In the genomic region with DNA sequence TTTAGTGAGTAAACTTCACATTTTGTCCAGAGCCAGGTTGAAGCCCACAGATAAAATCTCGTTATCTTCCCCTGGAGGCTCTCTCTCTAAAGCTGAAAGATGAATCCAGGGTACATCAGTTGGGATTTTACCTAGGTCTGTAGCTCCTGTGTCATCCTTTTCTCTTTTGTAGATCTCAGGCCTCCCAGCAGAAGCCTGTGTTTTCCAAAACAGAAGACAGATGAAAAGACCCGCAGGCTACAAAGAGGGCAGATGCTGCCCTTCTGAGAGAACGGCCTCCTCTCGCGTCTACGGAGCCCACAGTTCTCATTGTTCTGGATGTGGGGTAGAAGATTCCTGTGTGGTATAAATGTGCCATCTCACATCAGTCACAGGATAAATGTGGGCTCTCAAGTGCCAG, we compare ENCODE assay signal across 27 cellular contexts.
"Had no signal": no experiment of that assay in that cellular context is flagged by ENCODE, and none has a peak within 500 bp of the region (broad histone marks: within the 10 kb centered on the region; RNA-seq: fewer than 3 reads in every experiment).

No MANE protein-coding gene starts in this region.

- H3K9me3 ChIP-seq: esophagus squamous epithelium, left ventricle myocardium inferior, lower lobe of right lung, neutrophil, pancreas, right atrium auricular region, stomach, thyroid gland, vagina had no signal

- H3K4me3 ChIP-seq: esophagus squamous epithelium, left ventricle myocardium inferior, lower lobe of right lung, pancreas, right atrium auricular region, smooth muscle cell, stomach, thyroid gland, vagina had no signal

- H3K4me1 ChIP-seq: esophagus squamous epithelium, left ventricle myocardium inferior, lower lobe of right lung, right atrium auricular region, thyroid gland, vagina had no signal

- H3K4me2 ChIP-seq: smooth muscle cell had no signal

- H3K36me3 Mint-ChIP-seq: immature natural killer cell, natural killer cell had no signal

- H3K9me3 Mint-ChIP-seq: immature natural killer cell, natural killer cell had no signal

- DNase-seq: cortex of kidney; effector CD8-positive, alpha-beta T cell; esophagus squamous epithelium; foreskin melanocyte; hypothalamus; immature natural killer cell; islet precursor cell; kidney glomerular epithelial cell; left colon; left ventricle myocardium inferior; lower lobe of right lung; natural killer cell; pancreas; stimulated activated CD4-positive, alpha-beta T cell treated with anti-CD3 and anti-CD28 coated beads, Interleukin-12 subunit alpha, Interleukin-12 subunit beta, amount 100 ng/mL, for 4 hours; stimulated activated CD4-positive, alpha-beta T cell treated with anti-CD3 and anti-CD28 coated beads, Interleukin-1b, Interleukin-23, amount 100 ng/mL, for 48 hours; stimulated activated CD4-positive, alpha-beta T cell treated with anti-CD3 and anti-CD28 coated beads, Interleukin-4, amount 100 ng/mL, for 1 hour; stimulated activated CD8-positive, alpha-beta memory T cell treated with anti-CD3 and anti-CD28 coated beads, Interleukin-4, amount 100 ng/mL, for 48 hours; stimulated activated naive CD4-positive, alpha-beta T cell treated with Interleukin-2 at 50 U/mL for 16 hours; stomach; thyroid gland; trophoblast cell had no signal

- H3K27me3 ChIP-seq: pancreas, right atrium auricular region, thyroid gland, vagina had no signal

- H3K36me3 ChIP-seq: esophagus squamous epithelium, left ventricle myocardium inferior, lower lobe of right lung, neutrophil, pancreas, right atrium auricular region, stomach, thyroid gland, vagina had no signal

- ATAC-seq: left colon, lower lobe of right lung, natural killer cell, pancreas, sciatic nerve had no signal

- H3K4me3 Mint-ChIP-seq: immature natural killer cell, natural killer cell had no signal

- H3K27ac ChIP-seq: esophagus squamous epithelium, left ventricle myocardium inferior, lower lobe of right lung, neutrophil, pancreas, right atrium auricular region, stomach, thyroid gland, vagina had no signal

- H3K27ac Mint-ChIP-seq: immature natural killer cell, natural killer cell, progenitor cell of endocrine pancreas had no signal
